21 cellular contexts compared by ENCODE assay signal in the genomic region with DNA sequence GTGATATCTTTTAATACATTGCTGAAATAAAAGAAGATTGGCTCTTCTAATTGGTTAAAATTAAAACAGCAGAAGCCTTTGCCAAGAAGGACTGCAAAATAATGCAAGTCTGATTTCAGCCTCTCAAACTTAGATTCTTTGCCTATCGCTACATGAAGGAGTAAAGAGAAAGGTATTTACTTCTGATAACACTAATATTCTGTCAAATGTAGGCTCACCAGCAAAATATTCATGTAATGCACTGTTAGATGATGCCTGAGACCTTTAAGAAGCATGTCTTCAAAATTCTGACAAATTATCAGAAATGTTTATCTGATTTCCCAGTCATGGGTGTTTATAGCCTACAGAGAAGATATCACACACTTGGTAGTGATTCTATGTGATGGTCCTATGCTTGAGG.
"Had no signal": no experiment of that assay in that cellular context is flagged by ENCODE, and none has a peak within 500 bp of the region (broad histone marks: within the 10 kb centered on the region; RNA-seq: fewer than 3 reads in every experiment).

No MANE protein-coding gene starts in this region.

- H3K9me3 ChIP-seq: ascending aorta, left lung, prostate gland, suprapubic skin, transverse colon had no signal

- H3K4me3 ChIP-seq: ascending aorta, cardiac muscle cell, left lung, prostate gland, skin epidermis, suprapubic skin, transverse colon had no signal

- H3K27ac Mint-ChIP-seq: activated naive CD4-positive, alpha-beta T cell treated with anti-CD3 and anti-CD28 coated beads for 36 hours; activated naive CD8-positive, alpha-beta T cell treated with anti-CD3 and anti-CD28 coated beads, Interleukin-2, amount 50 U/mL, for 24 hours; effector memory CD8-positive, alpha-beta T cell; stimulated activated naive CD8-positive, alpha-beta T cell treated with anti-CD3 and anti-CD28 coated beads, Interleukin-15, Interleukin-2, amounts not matched to agents 100 ng/mL and 50 ng/mL, for 24 hours had no signal

- H3K4me1 ChIP-seq: ascending aorta, left lung, prostate gland, suprapubic skin, transverse colon had no signal

- H3K27me3 Mint-ChIP-seq: activated naive CD8-positive, alpha-beta T cell treated with anti-CD3 and anti-CD28 coated beads, Interleukin-2, amount 50 U/mL, for 24 hours; stimulated activated naive CD8-positive, alpha-beta T cell treated with anti-CD3 and anti-CD28 coated beads, Interleukin-15, Interleukin-2, amounts not matched to agents 100 ng/mL and 50 ng/mL, for 24 hours had no signal

- H3K4me3 Mint-ChIP-seq: activated naive CD4-positive, alpha-beta T cell treated with anti-CD3 and anti-CD28 coated beads for 36 hours; activated naive CD8-positive, alpha-beta T cell treated with anti-CD3 and anti-CD28 coated beads, Interleukin-2, amount 50 U/mL, for 24 hours; effector memory CD8-positive, alpha-beta T cell; neural crest cell; stimulated activated naive CD8-positive, alpha-beta T cell treated with anti-CD3 and anti-CD28 coated beads, Interleukin-15, Interleukin-2, amounts not matched to agents 100 ng/mL and 50 ng/mL, for 24 hours had no signal

- H3K27me3 ChIP-seq: ascending aorta, cardiac muscle cell, left lung, suprapubic skin, transverse colon had no signal

- DNase-seq: activated CD4-positive, alpha-beta T cell treated with anti-CD3 and anti-CD28 coated beads, Interleukin-2, amount 50 U/mL, for 4 hours; activated naive CD4-positive, alpha-beta T cell treated with anti-CD3 and anti-CD28 coated beads for 36 hours; activated naive CD8-positive, alpha-beta T cell treated with anti-CD3 and anti-CD28 coated beads, Interleukin-2, amount 50 U/mL, for 24 hours; dermis blood vessel endothelial cell; effector memory CD8-positive, alpha-beta T cell; foreskin melanocyte; hypothalamus; kidney; left lung; right cardiac atrium; stimulated activated CD4-positive, alpha-beta T cell treated with anti-CD3 and anti-CD28 coated beads, Interleukin-15, amount 100 ng/mL, for 24 hours; stimulated activated CD4-positive, alpha-beta T cell treated with anti-CD3 and anti-CD28 coated beads, Interleukin-2, amount 100 ng/mL, for 48 hours; transverse colon; WERI-Rb-1 had no signal

- H3K36me3 ChIP-seq: ascending aorta, cardiac muscle cell, left lung, prostate gland, suprapubic skin, transverse colon, WERI-Rb-1 had no signal

- H3K9me3 Mint-ChIP-seq: activated naive CD4-positive, alpha-beta T cell treated with anti-CD3 and anti-CD28 coated beads for 36 hours; activated naive CD8-positive, alpha-beta T cell treated with anti-CD3 and anti-CD28 coated beads, Interleukin-2, amount 50 U/mL, for 24 hours; effector memory CD8-positive, alpha-beta T cell; stimulated activated naive CD8-positive, alpha-beta T cell treated with anti-CD3 and anti-CD28 coated beads, Interleukin-15, Interleukin-2, amounts not matched to agents 100 ng/mL and 50 ng/mL, for 24 hours had no signal

- H3K27ac ChIP-seq: ascending aorta, cardiac muscle cell, left lung, prostate gland, skin epidermis, suprapubic skin, transverse colon, WERI-Rb-1 had no signal

- ATAC-seq: activated naive CD8-positive, alpha-beta T cell treated with anti-CD3 and anti-CD28 coated beads, Interleukin-2, amount 50 U/mL, for 24 hours; effector memory CD8-positive, alpha-beta T cell; left lung; right cardiac atrium had no signal

- H3K4me1 Mint-ChIP-seq: activated naive CD8-positive, alpha-beta T cell treated with anti-CD3 and anti-CD28 coated beads, Interleukin-2, amount 50 U/mL, for 24 hours; neural crest cell had no signal
